21 cellular contexts compared by ENCODE assay signal in the genomic region with DNA sequence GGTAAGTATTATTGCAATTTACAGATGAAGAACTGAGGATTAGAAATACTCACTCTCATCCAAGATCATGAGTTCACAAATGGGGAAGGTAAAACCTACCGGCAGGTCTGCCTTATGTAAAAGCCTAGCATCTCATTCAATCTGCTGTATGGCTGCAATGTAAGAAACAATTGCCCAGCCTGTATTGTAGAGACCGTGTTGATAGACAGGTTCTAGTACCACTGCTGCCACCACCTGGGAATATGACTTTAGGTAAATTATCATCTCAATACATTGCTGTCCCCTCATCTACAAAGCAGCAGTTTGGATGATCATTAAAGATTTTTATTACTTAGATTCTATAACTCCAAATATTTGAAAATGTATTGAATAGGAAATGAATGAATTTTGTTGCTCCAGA. TPM values are rescaled to one million over a fixed set of nuclear protein-coding genes. Genes with fewer than 3 reads are reported as not detected.
DNase-seq lines count a peak whose midpoint lies in the region; ATAC-seq and TF ChIP-seq lines count a peak whose summit lies in the region.
"Had no signal": no experiment of that assay in that cellular context is flagged by ENCODE, and none has a peak within 500 bp of the region (broad histone marks: within the 10 kb centered on the region; RNA-seq: fewer than 3 reads in every experiment).

No MANE protein-coding gene starts in this region.

- peak; percentile 52 for ATAC-seq in GM21737 (IDR thresholded peaks at IDR 0.05; ENCODE audit: unreplicated experiment)
- ATAC-seq in foreskin keratinocyte, result no peak
- no peak for ATAC-seq in HG03095 (IDR thresholded peaks at IDR 0.05; ENCODE audit: unreplicated experiment)
- ATAC-seq: activated naive CD4-positive, alpha-beta T cell treated with anti-CD3 and anti-CD28 coated beads, Interleukin-2, amount 50 U/mL, for 72 hours; lower lobe of right lung; naive thymus-derived CD8-positive, alpha-beta T cell; psoas muscle had no signal

- CTCF ChIA-PET in OCI-LY7 (lab: Charles Lee; ENCODE audit: unreplicated experiment), result no interaction called here

- DNase-seq in DMS53 (lab: John Stamatoyannopoulos, UW) (peak; percentile 23), DMS53 treated with DMSO at 0.1 percent for 48 hours (lab: John Stamatoyannopoulos, UW; ENCODE audit: unreplicated experiment) (no peak), OCI-LY7 (ENCODE audit: low spot score) (peak; percentile 51), foreskin keratinocyte (no peak), HPDE6-E6E7 (ENCODE audit: extremely low spot score) (no peak), NCI-H446 (lab: John Stamatoyannopoulos, UW) (no peak)
- DNase-seq: activated B cell treated with CpG ODN at 0.5 μM for 24 hours; activated CD8-positive, alpha-beta memory T cell treated with anti-CD3 and anti-CD28 coated beads, Interleukin-2, amount 50 U/mL, for 48 hours; C1 segment of cervical spinal cord; foreskin melanocyte; lower lobe of right lung; naive thymus-derived CD8-positive, alpha-beta T cell; NCI-H1105 treated with DMSO at 0.1 percent for 48 hours; Peyer's patch; psoas muscle; stimulated activated CD4-positive, alpha-beta T cell treated with anti-CD3 and anti-CD28 coated beads, Interleukin-15, amount 100 ng/mL, for 24 hours had no signal

- no peaks in the 10 kb centered on the region for H3K9me3 ChIP-seq in OCI-LY7 (ENCODE audit: low read length)
- H3K9me3 ChIP-seq: lower lobe of right lung, Peyer's patch, psoas muscle, suprapubic skin had no signal

- POLR2A ChIA-PET in OCI-LY7 (lab: Charles Lee), result interaction anchor here (0.5 to 1.1 kb wide), 5 partner anchors 9 to 780 kb away, joined by 3 to 4 read pairs (median 3); no protein-coding TSS in a partner anchor

- no peak overlapping the region for H3K4me2 ChIP-seq in OCI-LY7 (ENCODE audit: low read length)

- no peak overlapping the region for H2AFZ ChIP-seq in OCI-LY7 (ENCODE audit: low read length)

- H3K9me2 ChIP-seq in OCI-LY7 (ENCODE audit: insufficient read depth, low read length), result no peaks in the 10 kb centered on the region

- no peaks in the 10 kb centered on the region for H4K20me1 ChIP-seq in OCI-LY7 (ENCODE audit: insufficient read depth, low read length)

- no peak overlapping the region for H3K4me3 ChIP-seq in OCI-LY7 (ENCODE audit: low read depth, low read length, poor library complexity, severe bottlenecking)
- H3K4me3 ChIP-seq: lower lobe of right lung, Peyer's patch, psoas muscle, suprapubic skin had no signal

- H3K27ac ChIP-seq in OCI-LY7 (ENCODE audit: low read depth, low read length, poor library complexity, severe bottlenecking), result no peak overlapping the region
- no peak overlapping the region for H3K27ac ChIP-seq in foreskin keratinocyte
- H3K27ac ChIP-seq: 22Rv1, lower lobe of right lung, Peyer's patch, psoas muscle, suprapubic skin had no signal

- intact Hi-C loops in OCI-LY7 (cut with micrococcal nuclease; ENCODE audit: unreplicated experiment), result loop anchor here (5.0 kb wide), 1 partner anchor 61 kb away; no protein-coding TSS in a partner anchor

- no peaks in the 10 kb centered on the region for H3K36me3 ChIP-seq in OCI-LY7 (ENCODE audit: insufficient read depth, low read length)
- H3K36me3 ChIP-seq: lower lobe of right lung, Peyer's patch, suprapubic skin had no signal

- no peaks in the 10 kb centered on the region for H3K27me3 ChIP-seq in foreskin keratinocyte
- H3K27me3 ChIP-seq: Peyer's patch, suprapubic skin had no signal

- H3K4me1 ChIP-seq in OCI-LY7 (ENCODE audit: insufficient read depth, low read length, poor library complexity, severe bottlenecking) (no peaks in the 10 kb centered on the region), foreskin keratinocyte (peaks cover 24% of the 10 kb centered on the region)
- H3K4me1 ChIP-seq: Peyer's patch, psoas muscle, suprapubic skin had no signal

- no peaks in the 10 kb centered on the region for H3K79me2 ChIP-seq in OCI-LY7 (ENCODE audit: insufficient read depth, low read depth, low read length)

- TF ChIP-seq CTCF in OCI-LY7 (conservative IDR thresholded peaks at IDR 0.05; ENCODE audit: low read length) (peak; percentile 70), foreskin keratinocyte (conservative IDR thresholded peaks at IDR 0.05) (peak; percentile 48)

- no TSS peak for BruUV-seq in OCI-LY7 (replicated peaks; lab: Mats Ljungman, UMichigan)

RNA-seq across cellular contexts. Expression of gene ARHGAP18, which starts 23.3 kb away (rescaled TPM):
- 4.8 and 5.9 TPM in 2 replicates for total RNA-seq in OCI-LY7 (2014; rRNA removed; shearing (Covaris generic))
- 7.5 TPM in 2 replicates for total RNA-seq in OCI-LY7 (2022)
- total RNA-seq in foreskin keratinocyte, result 37.5 and 57.1 TPM in 2 replicates
- 12.4 and 15.7 TPM in 2 replicates for polyA plus RNA-seq in foreskin keratinocyte

Comparison
In these comparisons a context has a peak if more than half of its experiments do, and no peak if none do; other contexts are left out.
1. DNase-seq: peak in DMS53 (single experiment) and OCI-LY7 (single experiment); none in DMS53 treated with DMSO at 0.1 percent for 48 hours (single experiment), foreskin keratinocyte (0 of 2), HPDE6-E6E7 (single experiment) and NCI-H446 (0 of 2).